Comparison of ENCODE assay signal across 8 cellular contexts in genomic region chr9:15306757-15307522, GRCh38. TPM values are rescaled to one million over a fixed set of nuclear protein-coding genes. Genes with fewer than 3 reads are reported as not detected.
DNase-seq lines count a peak whose midpoint lies in the region; ATAC-seq, FAIRE-seq and TF ChIP-seq lines count a peak whose summit lies in the region.

Gene TTC39B, minus strand, starts transcription at chr9:15307216. Its CDS starts 91 bp downstream, at chr9:15307125.

- no peaks in the 10 kb centered on the region for H3K79me1 ChIP-seq in H1 (ENCODE audit: low read depth, low read length)
- peaks cover 7% of the 10 kb centered on the region for H3K79me1 ChIP-seq in mesenchymal stem cell (replicated peaks; ENCODE audit: low read length, poor library complexity, severe bottlenecking)

- peak within 1 kb of the TSS; percentile 37 for H2BK5ac ChIP-seq in H1 (ENCODE audit: low read depth, low read length)
- H2BK5ac ChIP-seq in mesenchymal stem cell (ENCODE audit: low read depth, low read length, poor library complexity, severe bottlenecking): peak within 1 kb of the TSS; percentile 92

- H4K8ac ChIP-seq in H1 (ENCODE audit: extremely low read depth, insufficient read depth, low read length) (peak within 1 kb of the TSS; percentile 46; the same call in 1 of the 2 replicates), mesenchymal stem cell (ENCODE audit: low read length) (peak within 1 kb of the TSS; percentile 90)

- peak within 1 kb of the TSS; percentile 61 for H4K5ac ChIP-seq in H1 (ENCODE audit: insufficient read length, low read depth, low read length)

- H3K27me3 ChIP-seq in H1 (replicated peaks in 1 of 4; ENCODE audit: control insufficient read depth in 3 of 4, extremely low read depth in 1 of 4, insufficient read depth in 3 of 4, low read length in 3 of 4): no peaks in the 10 kb centered on the region
- H3K27me3 ChIP-seq in mesenchymal stem cell (ENCODE audit: control insufficient read depth in 1 of 2, insufficient read depth in 1 of 2, low read length in 2 of 2): no peaks in the 10 kb centered on the region

- peaks cover 9% of the 10 kb centered on the region for H3K23me2 ChIP-seq in H1 (ENCODE audit: low read depth, low read length)

- H2AK5ac ChIP-seq in H1 (ENCODE audit: low read depth, low read length): no peak within 1 kb of the TSS; the same call in 1 of the 2 replicates
- H2AK5ac ChIP-seq in mesenchymal stem cell (ENCODE audit: low read length, severe bottlenecking): no peak within 1 kb of the TSS

- H2BK15ac ChIP-seq in H1 (ENCODE audit: low read length) (no peak within 1 kb of the TSS; the same call in 1 of the 2 replicates), mesenchymal stem cell (ENCODE audit: low read depth, poor library complexity, severe bottlenecking) (peak within 1 kb of the TSS; percentile 80)

- peak in 1 of 3 experiments; percentile 14; a peak in 1 of 4 replicates for TF ChIP-seq CTCF in H1 (IDR thresholded peaks at IDR 0.05; ENCODE audit: control extremely low read depth in 1 of 3, insufficient read depth in 1 of 3, low read depth in 1 of 3, low read length in 3 of 3)

- CTCF ChIA-PET in activated CD8-positive, alpha-beta memory T cell treated with anti-CD3 and anti-CD28 coated beads for 36 hours (lab: Charles Lee): interaction anchor here (0.6 to 1.6 kb wide), 5 partner anchors 10 to 116 kb away, joined by 3 to 4 read pairs (median 3); no protein-coding TSS in a partner anchor
- CTCF ChIA-PET in H1 (lab: Charles Lee; ENCODE audit: partially characterized antibody): interaction anchor here (0.9 to 1.9 kb wide), 5 partner anchors 23 to 109 kb away, joined by 3 to 7 read pairs (median 3); no protein-coding TSS in a partner anchor

- peak in 1 of 2 experiments; percentile 72; a peak in 2 of 3 replicates for TF ChIP-seq POLR2A in H1 (IDR thresholded peaks at IDR 0.05; ENCODE audit: control extremely low read depth in 1 of 2, low read depth in 2 of 2, low read length in 2 of 2)

- H3K79me2 ChIP-seq in H1 (ENCODE audit: control insufficient read depth in 1 of 2, insufficient read depth in 2 of 2, low read length in 2 of 2): no peaks in the 10 kb centered on the region; a peak in 1 of 4 replicates

- H3K18ac ChIP-seq in H1 (ENCODE audit: extremely low read depth, low read length): peak within 1 kb of the TSS; percentile 80
- peak within 1 kb of the TSS; percentile 89 to 90 for H3K18ac ChIP-seq in mesenchymal stem cell (ENCODE audit: low read depth in 1 of 2, low read length in 2 of 2)

- POLR2A ChIA-PET in activated CD8-positive, alpha-beta memory T cell treated with anti-CD3 and anti-CD28 coated beads for 36 hours (lab: Charles Lee): interaction anchor here (0.5 to 1.9 kb wide), 4 partner anchors 8 to 204 kb away, joined by 3 to 8 read pairs (median 4); partner anchors contain the start of gene PSIP1
- POLR2A ChIA-PET in H1 (lab: Charles Lee; ENCODE audit: partially characterized antibody): interaction anchor here (0.6 to 2.8 kb wide), 10 partner anchors 9 to 302 kb away, joined by 3 to 8 read pairs (median 3); no protein-coding TSS in a partner anchor

- H3K4me1 ChIP-seq in H1 (replicated peaks in 1 of 4; ENCODE audit: control insufficient read depth in 3 of 4, insufficient read depth in 4 of 4, low read length in 3 of 4) (peaks cover 0 to 7% (median 0%) of the 10 kb centered on the region in 4 experiments; a peak in 2 of 7 replicates), mesenchymal stem cell (ENCODE audit: control insufficient read depth, insufficient read depth, low read depth, low read length) (peaks cover 2% of the 10 kb centered on the region)

- peak within 1 kb of the TSS; percentile 10 to 61 (median 54) for H3K9ac ChIP-seq in H1 (replicated peaks in 1 of 4; ENCODE audit: extremely low read depth in 1 of 4, low read depth in 3 of 4, low read length in 3 of 4)
- peak within 1 kb of the TSS; percentile 89 for H3K9ac ChIP-seq in mesenchymal stem cell (ENCODE audit: low read length)

- no peak for FAIRE-seq in H1 (lab: Jason Lieb, UNC)

- peak in 1 of 2 experiments; percentile 36; a peak in 1 of 3 replicates for TF ChIP-seq EP300 in H1 (IDR thresholded peaks at IDR 0.05; ENCODE audit: borderline replicate concordance in 1 of 2, low read depth in 2 of 2, low read length in 2 of 2)

- no peak within 1 kb of the TSS for H3K14ac ChIP-seq in H1 (ENCODE audit: insufficient read length)
- H3K14ac ChIP-seq in mesenchymal stem cell (ENCODE audit: low read length in 2 of 2): peak within 1 kb of the TSS; percentile 53 to 62

- H3K36me3 ChIP-seq in H1 (ENCODE audit: control insufficient read depth in 2 of 4, insufficient read depth in 4 of 4, low read length in 3 of 4) (no peaks in the 10 kb centered on the region), mesenchymal stem cell (ENCODE audit: control insufficient read depth in 1 of 2, insufficient read depth in 2 of 2, low read depth in 1 of 2, low read length in 2 of 2) (no peaks in the 10 kb centered on the region)

- no peak within 1 kb of the TSS for H2BK20ac ChIP-seq in H1 (ENCODE audit: low read length)

- H3K4ac ChIP-seq in H1 (replicated peaks; ENCODE audit: insufficient read length, low read depth, low read length) (no peak within 1 kb of the TSS), mesenchymal stem cell (ENCODE audit: low read depth in 1 of 2, low read length in 2 of 2) (peak within 1 kb of the TSS; percentile 11 to 81)

- H2BK12ac ChIP-seq in H1 (ENCODE audit: low read depth, low read length) (no peak within 1 kb of the TSS; the same call in none of the 2 replicates), mesenchymal stem cell (ENCODE audit: low read length in 2 of 2) (peak within 1 kb of the TSS in 1 of 2 experiments; percentile 79)

- H4K91ac ChIP-seq in H1 (replicated peaks; ENCODE audit: insufficient read length, low read length): peak within 1 kb of the TSS; percentile 39
- H4K91ac ChIP-seq in mesenchymal stem cell (ENCODE audit: low read length): peak within 1 kb of the TSS; percentile 89

- peak within 1 kb of the TSS; percentile 82 to 87 for H3K4me2 ChIP-seq in H1 (ENCODE audit: insufficient read depth in 1 of 2, low read depth in 2 of 2, low read length in 2 of 2)
- peak within 1 kb of the TSS; percentile 87 for H3K4me2 ChIP-seq in mesenchymal stem cell (ENCODE audit: low read length, poor library complexity, severe bottlenecking)

- peak in 1 of 2 experiments; percentile 29; a peak in 1 of 4 replicates for TF ChIP-seq RAD21 in H1 (IDR thresholded peaks at IDR 0.05 in 1 of 2, conservative IDR thresholded peaks at IDR 0.05 in 1 of 2; ENCODE audit: low read depth in 2 of 2, low read length in 2 of 2)

- ATAC-seq in GM19395 (IDR thresholded peaks at IDR 0.05; ENCODE audit: unreplicated experiment) (peak; percentile 90), HG03521 (IDR thresholded peaks at IDR 0.05; ENCODE audit: unreplicated experiment) (peak; percentile 91)

- peak within 1 kb of the TSS; percentile 76 to 89 (median 80) for H3K4me3 ChIP-seq in H1 (ENCODE audit: extremely low read depth in 1 of 4, insufficient read depth in 2 of 4, low read depth in 3 of 4, low read length in 4 of 4)
- peak within 1 kb of the TSS; percentile 92 to 96 for H3K4me3 ChIP-seq in mesenchymal stem cell (ENCODE audit: insufficient read depth in 1 of 2, low read depth in 1 of 2, low read length in 2 of 2)

- H3K9me3 ChIP-seq in H1 (ENCODE audit: insufficient read depth in 2 of 2, low read depth in 1 of 2, low read length in 1 of 2): no peaks in the 10 kb centered on the region
- H3K9me3 ChIP-seq in mesenchymal stem cell (ENCODE audit: control insufficient read depth, low read length): no peaks in the 10 kb centered on the region

- H2BK120ac ChIP-seq in H1 (replicated peaks; ENCODE audit: low read depth, low read length): no peak within 1 kb of the TSS
- H2BK120ac ChIP-seq in mesenchymal stem cell (ENCODE audit: low read depth, low read length): peak within 1 kb of the TSS; percentile 73

- 1% methylated on average over 44 of the region's 67 CpGs; no CpG with 5 or more reads in 1 of the 2 experiments for WGBS in H1 (ENCODE audit: extremely low coverage in 1 of 2, insufficient coverage in 1 of 2, insufficient read length in 1 of 2, insufficient replicate concordance in 2 of 2, low coverage in 1 of 2, low lambda C conversion rate in 2 of 2, missing lambda C conversion rate in 1 of 2), 2 experiments
- WGBS in mesenchymal stem cell: under 1% methylated on average over 67 of the region's 67 CpGs

- peak within 1 kb of the TSS; percentile 37; the same call in 1 of the 2 replicates for H3K27ac ChIP-seq in H1 (ENCODE audit: low read depth, low read length)
- peak within 1 kb of the TSS; percentile 84 for H3K27ac ChIP-seq in mesenchymal stem cell (ENCODE audit: low read length, poor library complexity, severe bottlenecking)

- H4K20me1 ChIP-seq in H1 (replicated peaks in 1 of 2; ENCODE audit: control insufficient read depth in 1 of 2, insufficient read depth in 2 of 2, low read length in 2 of 2): no peaks in the 10 kb centered on the region

- H2AFZ ChIP-seq in H1 (ENCODE audit: low read length) (peak within 1 kb of the TSS; percentile 92; the same call in 1 of the 2 replicates), mesenchymal stem cell (ENCODE audit: low read depth, low read length) (peak within 1 kb of the TSS; percentile 91)

- DNase-seq in CD1c-positive myeloid dendritic cell (ENCODE audit: extremely low spot score) (peak; percentile 94), NCI-H748 (lab: John Stamatoyannopoulos, UW; ENCODE audit: unreplicated experiment) (peak; percentile 95), H1 (ENCODE audit: low read depth in 1 of 2, low spot score in 2 of 2) (peak; percentile 82 to 98), mesenchymal stem cell (peak; percentile 93)
- peak; percentile 62 for DNase-seq in stimulated activated CD8-positive, alpha-beta memory T cell treated with anti-CD3 and anti-CD28 coated beads, Interleukin-12 subunit alpha, Interleukin-12 subunit beta, amount 100 ng/mL, for 1 hour (ENCODE audit: low read depth)

- H3K23ac ChIP-seq in H1 (ENCODE audit: insufficient read length): no peak within 1 kb of the TSS
- peak within 1 kb of the TSS in 1 of 2 experiments; percentile 79 for H3K23ac ChIP-seq in mesenchymal stem cell (ENCODE audit: low read length in 2 of 2)

- no peak within 1 kb of the TSS for H3K56ac ChIP-seq in H1 (replicated peaks; ENCODE audit: insufficient read length, low read depth, low read length)

TF ChIP-seq in H1, 55 proteins besides CTCF, POLR2A, EP300 and RAD21 (continues in another document):
- no peak for TF ChIP-seq SP4 (IDR thresholded peaks at IDR 0.05; ENCODE audit: low read length)
- TF ChIP-seq JUN (IDR thresholded peaks at IDR 0.05; ENCODE audit: low read depth, low read length): no peak

RNA-seq across cellular contexts. Expression of gene TTC39B, which starts in this region (rescaled TPM):
- 10 to 100 TPM; 12.2 to 13.8 TPM for total RNA-seq in activated CD8-positive, alpha-beta memory T cell treated with anti-CD3 and anti-CD28 coated beads for 36 hours
- total RNA-seq in H1 (2021; fragmentation: NEBNext Ultra II Directional; extraction: Animal tissue kit (Norgen Biotek cat#: 25700)): 9.5 and 10.9 TPM in 2 replicates
- polyA plus RNA-seq in H1 (2011; rRNA removed): 1.3 and 1.6 TPM in 2 replicates
- 2.1 TPM for polyA plus RNA-seq in H1 (2011; cell fraction: cytosol; rRNA removed)
- 3.8 TPM for polyA plus RNA-seq in H1 (2011; cell fraction: nucleus; rRNA removed)
- 4.6 to 7.9 TPM (median 5.3 TPM) in 4 replicates for polyA plus RNA-seq in H1 (2012, experiment 1 of 2)
- 0.39 TPM for polyA plus RNA-seq in H1 (2012, experiment 2 of 2)
- polyA plus RNA-seq in H1 (2013, experiment 1 of 2): 4.8 TPM
- polyA plus RNA-seq in H1 (2013, experiment 2 of 2): 5.7 TPM
- 17.7 and 22.7 TPM in 2 replicates for polyA minus RNA-seq in H1 (2011; rRNA and poly(A)+ RNA removed)
- 11.2 TPM for polyA minus RNA-seq in H1 (2011; cell fraction: cytosol; rRNA and poly(A)+ RNA removed)
- 17.5 TPM for polyA minus RNA-seq in H1 (2011; cell fraction: nucleus; rRNA and poly(A)+ RNA removed)
- polyA plus RNA-seq in mesenchymal stem cell (2013, experiment 1 of 2): 7.9 TPM
- polyA plus RNA-seq in mesenchymal stem cell (2013, experiment 2 of 2): 7.9 TPM

Comparison
In these comparisons a context has a peak if more than half of its experiments do, and no peak if none do; other contexts are left out.
1. Peak in every context shown above with its lines: DNase-seq, ATAC-seq, H3K4me3 ChIP-seq and H3K27ac ChIP-seq.